ENCODE assay signal across 20 cellular contexts in the genomic region with DNA sequence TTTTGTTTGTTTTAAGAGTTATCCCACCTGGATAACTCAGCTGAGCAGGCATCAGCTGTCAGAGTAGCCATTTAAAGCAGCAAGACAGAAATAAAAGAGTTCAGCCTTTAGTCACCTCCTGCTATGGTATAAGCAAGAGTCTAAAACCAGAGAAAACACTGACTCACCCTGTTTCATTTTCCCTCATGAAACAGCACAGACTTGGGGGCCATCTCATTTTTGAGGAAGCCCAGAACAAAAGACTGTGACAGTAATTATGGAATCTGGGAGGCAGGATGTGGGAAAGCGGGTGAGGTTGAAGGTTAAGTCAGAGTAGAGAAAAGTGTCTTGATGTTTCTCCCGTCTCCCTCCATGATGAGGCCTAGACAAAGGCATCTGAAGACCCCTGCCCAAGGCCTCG.
DNase-seq lines count a peak whose midpoint lies in the region; ATAC-seq and TF ChIP-seq lines count a peak whose summit lies in the region.
"Had no signal": no experiment of that assay in that cellular context is flagged by ENCODE, and none has a peak within 500 bp of the region (broad histone marks: within the 10 kb centered on the region; RNA-seq: fewer than 3 reads in every experiment).

No MANE protein-coding gene starts in this region.

- peak overlapping the region; percentile 39 for H2AFZ ChIP-seq in smooth muscle cell (ENCODE audit: low read depth)

- H4K20me1 ChIP-seq in smooth muscle cell (ENCODE audit: low read depth) = no peaks in the 10 kb centered on the region

- TF ChIP-seq CTCF in RWPE2 (IDR thresholded peaks at IDR 0.05; ENCODE audit: poor library complexity, severe bottlenecking) (no peak), smooth muscle cell (IDR thresholded peaks at IDR 0.05; ENCODE audit: borderline replicate concordance, insufficient read depth, poor library complexity, severe bottlenecking) (no peak)

- peak; percentile 65 for ATAC-seq in HG02610 (IDR thresholded peaks at IDR 0.05; ENCODE audit: unreplicated experiment)
- 0 out of 3 replicates have a peak, but pooled peaks have one; percentile 19 for ATAC-seq in RWPE2 (ENCODE audit: low read depth)
- ATAC-seq in GM18907 (IDR thresholded peaks at IDR 0.05; ENCODE audit: unreplicated experiment) = no peak
- ATAC-seq in GM18861 (IDR thresholded peaks at IDR 0.05; ENCODE audit: unreplicated experiment) = no peak
- ATAC-seq: GM12878, heart left ventricle, left ventricle myocardium superior had no signal

- H3K9me3 ChIP-seq in RWPE2 (ENCODE audit: severe bottlenecking) = no peaks in the 10 kb centered on the region
- H3K9me3 ChIP-seq in smooth muscle cell (replicated peaks; ENCODE audit: low read depth) = no peaks in the 10 kb centered on the region
- H3K9me3 ChIP-seq: heart left ventricle, prostate gland, tibial artery had no signal

- DNase-seq in RWPE2 (ENCODE audit: low spot score) (no peak), islet precursor cell (peak; percentile 54), smooth muscle cell (lab: John Stamatoyannopoulos, UW; ENCODE audit: unreplicated experiment) (no peak), medulla oblongata (ENCODE audit: extremely low spot score) (no peak)
- DNase-seq: activated CD4-positive, CD25-positive, alpha-beta regulatory T cell treated with anti-CD3 and anti-CD28 coated beads, Interleukin-2, amount 50 U/mL, for 72 hours; activated naive CD4-positive, alpha-beta T cell treated with anti-CD3 and anti-CD28 coated beads, Interleukin-2, amount 10 ng/mL, durations not matched to agents 7 days and 5 days; activated T-cell treated with anti-CD3 and anti-CD28 coated beads, Interleukin-2, amount 50 U/mL, for 48 hours; CD8-positive, alpha-beta memory T cell; dorsolateral prefrontal cortex; left ventricle myocardium superior; NCI-H526 treated with DMSO at 0.1 percent for 48 hours; stimulated activated CD4-positive, alpha-beta T cell treated with anti-CD3 and anti-CD28 coated beads, Interleukin-2, amount 100 ng/mL, for 24 hours; stimulated activated naive CD4-positive, alpha-beta T cell; tibial artery had no signal

- no peak overlapping the region for H3K27ac ChIP-seq in RWPE2 (ENCODE audit: poor library complexity, severe bottlenecking)
- no peak overlapping the region for H3K27ac ChIP-seq in smooth muscle cell (ENCODE audit: low read depth)
- H3K27ac ChIP-seq: dorsolateral prefrontal cortex, heart left ventricle, prostate gland, tibial artery had no signal

- H3K79me2 ChIP-seq in smooth muscle cell (ENCODE audit: low read depth) = no peaks in the 10 kb centered on the region

- no peaks in the 10 kb centered on the region for H3K36me3 ChIP-seq in RWPE2 (ENCODE audit: low read depth)
- H3K36me3 ChIP-seq in smooth muscle cell (ENCODE audit: low read depth) = no peaks in the 10 kb centered on the region
- H3K36me3 ChIP-seq: heart left ventricle, prostate gland, tibial artery had no signal

- H3K9ac ChIP-seq in smooth muscle cell (ENCODE audit: low read depth) = no peak overlapping the region

- H3K4me3 ChIP-seq in RWPE2 (ENCODE audit: severe bottlenecking) (no peak overlapping the region), smooth muscle cell (no peak overlapping the region)
- H3K4me3 ChIP-seq: dorsolateral prefrontal cortex, GM12878, heart left ventricle, prostate gland, tibial artery had no signal

- H3F3A ChIP-seq in smooth muscle cell (ENCODE audit: low read depth) = no peaks in the 10 kb centered on the region

- H3K4me1 ChIP-seq in RWPE2 (ENCODE audit: insufficient read depth, poor library complexity, severe bottlenecking) (no peaks in the 10 kb centered on the region), smooth muscle cell (ENCODE audit: low read depth) (no peaks in the 10 kb centered on the region)
- H3K4me1 ChIP-seq: heart left ventricle, prostate gland, tibial artery had no signal

- no peak overlapping the region for H3K4me2 ChIP-seq in smooth muscle cell

- H3K27me3 ChIP-seq in RWPE2 (ENCODE audit: insufficient read depth, poor library complexity, severe bottlenecking) (no peaks in the 10 kb centered on the region), smooth muscle cell (ENCODE audit: low read depth) (no peaks in the 10 kb centered on the region)
- H3K27me3 ChIP-seq: dorsolateral prefrontal cortex, heart left ventricle, tibial artery had no signal

- WGBS in smooth muscle cell (ENCODE audit: low lambda C conversion rate) = 69% methylated on average over 3 of the region's 3 CpGs

Comparison
In these comparisons a context has a peak if more than half of its experiments do, and no peak if none do; other contexts are left out.
1. ATAC-seq: peak in HG02610 (single experiment) and RWPE2 (single experiment); none in GM18907 (single experiment) and GM18861 (single experiment).